29 cellular contexts compared by ENCODE assay signal in genomic region chr20:44195613-44196012, GRCh38. TPM values are rescaled to one million over a fixed set of nuclear protein-coding genes. Genes with fewer than 3 reads are reported as not detected.
"Had no signal": no experiment of that assay in that cellular context is flagged by ENCODE, and none has a peak within 500 bp of the region (broad histone marks: within the 10 kb centered on the region; RNA-seq: fewer than 3 reads in every experiment).

No MANE protein-coding gene starts in this region.

- H3K4me3 ChIP-seq: adrenal gland, ascending aorta, colonic mucosa, dorsolateral prefrontal cortex, esophagus squamous epithelium, gastrocnemius medialis, left ventricle myocardium inferior, pancreas, thyroid gland, upper lobe of right lung had no signal

- H3K27ac ChIP-seq: adrenal gland, ascending aorta, brain microvascular endothelial cell, colonic mucosa, dorsolateral prefrontal cortex, esophagus squamous epithelium, left ventricle myocardium inferior, pancreas, thyroid gland, upper lobe of right lung, WERI-Rb-1 had no signal

- FAIRE-seq: pancreas had no signal

- H3K4me3 Mint-ChIP-seq: activated CD4-positive, alpha-beta T cell treated with anti-CD3 and anti-CD28 coated beads, Interleukin-2, amount 10 ng/mL, durations not matched to agents 7 days and 5 days; activated T-cell treated with anti-CD3 and anti-CD28 coated beads, Interleukin-2, amount 50 U/mL, for 4 hours; central memory CD8-positive, alpha-beta T cell; natural killer cell treated with Interleukin-12 subunit alpha and Interleukin-12 subunit beta and Interleukin-15 and Interleukin-18, amount 100 ng/mL, for 72 hours; stimulated activated naive CD8-positive, alpha-beta T cell treated with anti-CD3 and anti-CD28 coated beads, Interleukin-15, Interleukin-2, amounts not matched to agents 100 ng/mL and 50 ng/mL, for 24 hours had no signal

- H3K4me1 ChIP-seq: adrenal gland, colonic mucosa, esophagus squamous epithelium, pancreas, thyroid gland had no signal

- H3K27me3 ChIP-seq: adrenal gland, ascending aorta, brain microvascular endothelial cell, colonic mucosa, dorsolateral prefrontal cortex, esophagus squamous epithelium, gastrocnemius medialis, pancreas, thyroid gland, upper lobe of right lung had no signal

- H3K27me3 Mint-ChIP-seq: stimulated activated naive CD8-positive, alpha-beta T cell treated with anti-CD3 and anti-CD28 coated beads, Interleukin-15, Interleukin-2, amounts not matched to agents 100 ng/mL and 50 ng/mL, for 24 hours had no signal

- H3K27ac Mint-ChIP-seq: activated CD4-positive, alpha-beta T cell treated with anti-CD3 and anti-CD28 coated beads, Interleukin-2, amount 10 ng/mL, durations not matched to agents 7 days and 5 days; stimulated activated naive CD8-positive, alpha-beta T cell treated with anti-CD3 and anti-CD28 coated beads, Interleukin-15, Interleukin-2, amounts not matched to agents 100 ng/mL and 50 ng/mL, for 24 hours had no signal

- H3K9me3 Mint-ChIP-seq: activated CD4-positive, alpha-beta T cell treated with anti-CD3 and anti-CD28 coated beads, Interleukin-2, amount 10 ng/mL, durations not matched to agents 7 days and 5 days; activated T-cell treated with anti-CD3 and anti-CD28 coated beads, Interleukin-2, amount 50 U/mL, for 4 hours; central memory CD8-positive, alpha-beta T cell; natural killer cell treated with Interleukin-12 subunit alpha and Interleukin-12 subunit beta and Interleukin-15 and Interleukin-18, amount 100 ng/mL, for 72 hours; stimulated activated naive CD8-positive, alpha-beta T cell treated with anti-CD3 and anti-CD28 coated beads, Interleukin-15, Interleukin-2, amounts not matched to agents 100 ng/mL and 50 ng/mL, for 24 hours had no signal

- H3K9me3 ChIP-seq: adrenal gland, ascending aorta, colonic mucosa, esophagus squamous epithelium, gastrocnemius medialis, left ventricle myocardium inferior, pancreas, thyroid gland, upper lobe of right lung had no signal

- ATAC-seq: activated T-cell treated with anti-CD3 and anti-CD28 coated beads, Interleukin-2, amount 50 U/mL, for 4 hours; gastrocnemius medialis; natural killer cell treated with Interleukin-12 subunit alpha and Interleukin-12 subunit beta and Interleukin-15 and Interleukin-18, amount 100 ng/mL, for 72 hours; pancreas; right cardiac atrium; upper lobe of right lung had no signal

- DNase-seq: activated CD4-positive, alpha-beta T cell treated with anti-CD3 and anti-CD28 coated beads, Interleukin-2, amount 10 ng/mL, durations not matched to agents 7 days and 5 days; activated CD4-positive, CD25-positive, alpha-beta regulatory T cell treated with anti-CD3 and anti-CD28 coated beads, Interleukin-2, amount 50 U/mL, for 72 hours; activated effector memory CD4-positive, alpha-beta T cell treated with Interleukin-2 at 50 U/mL for 16 hours; activated naive CD4-positive, alpha-beta T cell treated with anti-CD3 and anti-CD28 coated beads, Interleukin-2, amount 50 U/mL, for 16 hours; activated T-cell treated with anti-CD3 and anti-CD28 coated beads, Interleukin-2, amount 50 U/mL, for 4 hours; adrenal gland; brain microvascular endothelial cell; colonic mucosa; dorsolateral prefrontal cortex; esophagus squamous epithelium; gastrocnemius medialis; hippocampal formation; left ventricle myocardium inferior; mammary epithelial cell; midbrain; pancreas; right cardiac atrium; stimulated activated CD4-positive, alpha-beta T cell treated with anti-CD3 and anti-CD28 coated beads, Interleukin-12 subunit alpha, Interleukin-12 subunit beta, amount 100 ng/mL, for 4 hours; substantia nigra; thyroid gland; upper lobe of right lung; WERI-Rb-1 had no signal

RNA-seq across cellular contexts. Expression of gene JPH2, which starts 8.6 kb away (rescaled TPM):
- total RNA-seq: activated CD4-positive, alpha-beta T cell treated with anti-CD3 and anti-CD28 coated beads, Interleukin-2, amount 10 ng/mL, durations not matched to agents 7 days and 5 days; activated T-cell treated with anti-CD3 and anti-CD28 coated beads, Interleukin-2, amount 50 U/mL, for 4 hours; pulmonary artery endothelial cell; T-helper 1 cell treated with Interleukin-12 subunit alpha and Interleukin-12 subunit beta and Interleukin-4 antibody, amounts not matched to agents 30 ng/mL and 1 ng/mL, for 36 hours had no signal

RNA-seq across cellular contexts. Expression of gene GDAP1L1, which starts 51.5 kb away (rescaled TPM):
- total RNA-seq: activated CD4-positive, alpha-beta T cell treated with anti-CD3 and anti-CD28 coated beads, Interleukin-2, amount 10 ng/mL, durations not matched to agents 7 days and 5 days; activated T-cell treated with anti-CD3 and anti-CD28 coated beads, Interleukin-2, amount 50 U/mL, for 4 hours; ascending aorta; colonic mucosa; esophagus squamous epithelium; gastrocnemius medialis; mammary epithelial cell; natural killer cell treated with Interleukin-12 subunit alpha and Interleukin-12 subunit beta and Interleukin-15 and Interleukin-18, amount 100 ng/mL, for 72 hours; pulmonary artery endothelial cell; skeletal muscle tissue; T-helper 1 cell treated with Interleukin-12 subunit alpha and Interleukin-12 subunit beta and Interleukin-4 antibody, amounts not matched to agents 30 ng/mL and 1 ng/mL, for 36 hours; upper lobe of right lung had no signal
- polyA plus RNA-seq: mammary epithelial cell had no signal
